In the genomic region with DNA sequence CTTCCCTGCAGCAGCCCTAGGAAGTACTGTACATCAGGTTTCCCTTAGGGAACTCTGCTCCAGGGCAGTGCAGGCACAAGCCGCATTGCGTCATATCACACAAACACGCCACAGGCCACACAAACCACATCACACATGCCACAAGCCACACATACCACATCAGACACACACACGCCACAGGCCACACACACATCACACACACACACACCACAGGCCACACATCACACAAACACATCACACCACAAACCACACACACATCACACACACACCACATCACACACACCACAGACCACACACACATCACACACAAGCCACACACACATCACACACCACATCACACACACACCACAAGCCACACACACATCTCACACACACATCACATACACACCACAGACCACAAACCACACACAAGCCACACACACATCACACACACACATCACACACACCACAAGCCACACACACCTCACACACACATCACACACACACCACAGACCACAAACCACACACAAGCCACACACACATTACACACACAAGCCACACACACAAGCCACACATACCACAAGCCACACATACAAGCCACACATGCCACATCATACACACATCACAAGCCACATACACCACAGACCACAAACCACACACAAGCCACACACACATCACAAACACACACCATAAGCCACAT, we compare ENCODE assay signal across 14 cellular contexts. TPM values are rescaled to one million over a fixed set of nuclear protein-coding genes. Genes with fewer than 3 reads are reported as not detected.
DNase-seq lines count a peak whose midpoint lies in the region; ATAC-seq and TF ChIP-seq lines count a peak whose summit lies in the region.
"Had no signal": no experiment of that assay in that cellular context is flagged by ENCODE, and none has a peak within 500 bp of the region (broad histone marks: within the 10 kb centered on the region; RNA-seq: fewer than 3 reads in every experiment).

No MANE protein-coding gene starts in this region.

- CTCF ChIA-PET in CD4-positive, alpha-beta memory T cell (lab: Charles Lee; ENCODE audit: partially characterized antibody): no interaction called here
- CTCF ChIA-PET in HEK293T (lab: Yijun Ruan, JAX): no interaction called here

- H3K4me3 Mint-ChIP-seq in CD4-positive, alpha-beta memory T cell: no peak overlapping the region
- H3K4me3 Mint-ChIP-seq in immature natural killer cell: no peak overlapping the region
- H3K4me3 Mint-ChIP-seq: mesothelial cell of epicardium had no signal

- no peaks in the 10 kb centered on the region for H3K27me3 ChIP-seq in CD4-positive, alpha-beta memory T cell (ENCODE audit: insufficient read depth, low read length)
- H3K27me3 ChIP-seq: adrenal gland had no signal

- H3K27me3 Mint-ChIP-seq in CD4-positive, alpha-beta memory T cell: peaks cover 2% of the 10 kb centered on the region in 2 donors
- peaks cover 8 to 24% (median 10%) of the 10 kb centered on the region in 3 donors for H3K27me3 Mint-ChIP-seq in immature natural killer cell (ENCODE audit: low read depth in 3 of 3)

- H3K27ac ChIP-seq in CD4-positive, alpha-beta memory T cell (ENCODE audit: low read depth, low read length): no peak overlapping the region
- H3K27ac ChIP-seq: adrenal gland, SK-N-MC had no signal

- POLR2A ChIA-PET in CD4-positive, alpha-beta memory T cell (lab: Charles Lee; ENCODE audit: partially characterized antibody): no interaction called here
- POLR2A ChIA-PET in HEK293T (lab: Yijun Ruan, JAX): no interaction called here

- H3K4me3 ChIP-seq in CD4-positive, alpha-beta memory T cell (ENCODE audit: low read length in 2 of 2): no peak overlapping the region
- H3K4me3 ChIP-seq: adrenal gland, SK-N-MC had no signal

- peaks cover 0 to 9% (median 3%) of the 10 kb centered on the region in 8 donors for H3K9me3 Mint-ChIP-seq in CD4-positive, alpha-beta memory T cell
- H3K9me3 Mint-ChIP-seq in immature natural killer cell: no peaks in the 10 kb centered on the region

- no peaks in the 10 kb centered on the region for H3K4me1 Mint-ChIP-seq in CD4-positive, alpha-beta memory T cell
- no peaks in the 10 kb centered on the region for H3K4me1 Mint-ChIP-seq in immature natural killer cell

- no peaks in the 10 kb centered on the region for H3K36me3 ChIP-seq in CD4-positive, alpha-beta memory T cell (ENCODE audit: insufficient read depth, low read length)
- H3K36me3 ChIP-seq: adrenal gland had no signal

- no peak for ATAC-seq in HG02938 (IDR thresholded peaks at IDR 0.05; ENCODE audit: unreplicated experiment)
- ATAC-seq in HG03565 (IDR thresholded peaks at IDR 0.05; ENCODE audit: unreplicated experiment): no peak

- intact Hi-C loops in CD4-positive, alpha-beta memory T cell (cut with micrococcal nuclease): no loop called here

- no peaks in the 10 kb centered on the region for H3K9me3 ChIP-seq in CD4-positive, alpha-beta memory T cell (ENCODE audit: control insufficient read depth in 1 of 2, low read length in 2 of 2)
- H3K9me3 ChIP-seq: adrenal gland had no signal

- peaks cover 6% of the 10 kb centered on the region for H3K4me1 ChIP-seq in CD4-positive, alpha-beta memory T cell (ENCODE audit: insufficient read depth, low read length)

- DNase-seq in CD4-positive, alpha-beta memory T cell: peak in 4 of 5 donors; percentile 46 to 50 (median 48)
- DNase-seq in HEK293T (ENCODE audit: extremely low spot score) (no peak), activated T-cell treated with anti-CD3 and anti-CD28 coated beads for 4 hours (peak; percentile 14), immature natural killer cell (peak; percentile 60 to 70 (median 69)), middle frontal gyrus (ENCODE audit: extremely low spot score, low spot score) (no peak), NCI-H446 treated with DMSO at 0.1 percent for 48 hours (lab: John Stamatoyannopoulos, UW) (no peak)
- DNase-seq: NCI-H187 had no signal

- no peak overlapping the region for H3K27ac Mint-ChIP-seq in CD4-positive, alpha-beta memory T cell
- H3K27ac Mint-ChIP-seq in immature natural killer cell: no peak overlapping the region
- H3K27ac Mint-ChIP-seq: mesothelial cell of epicardium had no signal

- peaks cover 0 to 2% of the 10 kb centered on the region in 2 donors for H3K36me3 Mint-ChIP-seq in CD4-positive, alpha-beta memory T cell
- H3K36me3 Mint-ChIP-seq in immature natural killer cell: no peaks in the 10 kb centered on the region

TF ChIP-seq in HEK293T, 16 proteins besides CTCF, POLR2A, EP300 and RAD21:
- TF ChIP-seq TARDBP (IDR thresholded peaks at IDR 0.05): 0 out of 2 replicates have a peak, but pooled peaks have one; percentile 27
- TF ChIP-seq, protein P1, sequence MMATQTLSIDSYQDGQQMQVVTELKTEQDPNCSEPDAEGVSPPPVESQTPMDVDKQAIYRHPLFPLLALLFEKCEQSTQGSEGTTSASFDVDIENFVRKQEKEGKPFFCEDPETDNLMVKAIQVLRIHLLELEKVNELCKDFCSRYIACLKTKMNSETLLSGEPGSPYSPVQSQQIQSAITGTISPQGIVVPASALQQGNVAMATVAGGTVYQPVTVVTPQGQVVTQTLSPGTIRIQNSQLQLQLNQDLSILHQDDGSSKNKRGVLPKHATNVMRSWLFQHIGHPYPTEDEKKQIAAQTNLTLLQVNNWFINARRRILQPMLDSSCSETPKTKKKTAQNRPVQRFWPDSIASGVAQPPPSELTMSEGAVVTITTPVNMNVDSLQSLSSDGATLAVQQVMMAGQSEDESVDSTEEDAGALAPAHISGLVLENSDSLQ (IDR thresholded peaks at IDR 0.05): no peak
TF ChIP-seq in HEK293T: peak in this region for 1.

RNA-seq across cellular contexts. Expression of gene TMEM209, which starts 53.5 kb away (rescaled TPM):
- 10 to 100 TPM; 34.5 to 38.0 TPM for total RNA-seq in CD4-positive, alpha-beta memory T cell
- 10 to 100 TPM; 42.4 to 48.8 TPM for polyA plus RNA-seq in CD4-positive, alpha-beta memory T cell
- 10 to 100 TPM; 21.6 to 41.1 (median 39.9) TPM for polyA plus RNA-seq in immature natural killer cell

RNA-seq across cellular contexts. Expression of gene SSMEM1, which starts 55.9 kb away (rescaled TPM):
- not detected for total RNA-seq in CD4-positive, alpha-beta memory T cell
- not detected for polyA plus RNA-seq in CD4-positive, alpha-beta memory T cell
- not detected for polyA plus RNA-seq in immature natural killer cell
- total RNA-seq: adrenal gland, mesothelial cell of epicardium, ureter had no signal
- polyA plus RNA-seq: esophagus had no signal

Comparison
In these comparisons a context has a peak if more than half of its experiments do, and no peak if none do; other contexts are left out.
1. DNase-seq: peak in CD4-positive, alpha-beta memory T cell (4 of 5), activated T-cell treated with anti-CD3 and anti-CD28 coated beads for 4 hours (single experiment) and immature natural killer cell (3 of 3); none in HEK293T (single experiment), middle frontal gyrus (single experiment) and NCI-H446 treated with DMSO at 0.1 percent for 48 hours (single experiment).